8 cellular contexts compared by ENCODE assay signal in the genomic region with DNA sequence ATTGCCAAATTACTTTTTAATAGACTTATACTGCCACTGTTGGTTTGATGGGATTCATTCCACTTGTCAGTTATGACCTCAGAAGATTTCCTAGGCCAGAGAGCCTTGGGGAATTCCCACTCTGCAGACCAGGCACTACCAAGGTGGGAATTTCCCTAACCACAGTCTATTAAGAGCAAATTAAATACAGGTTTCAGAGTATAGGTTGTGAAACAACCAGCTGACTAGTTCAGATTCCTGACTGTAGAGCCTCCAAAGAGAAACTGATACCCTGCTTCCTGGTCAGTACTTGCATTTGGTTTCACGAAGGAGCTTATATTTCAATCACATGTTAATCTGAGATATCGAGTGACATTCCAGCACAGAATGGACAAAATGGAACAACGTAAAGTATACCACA.
DNase-seq lines count a peak whose midpoint lies in the region; ATAC-seq, FAIRE-seq and TF ChIP-seq lines count a peak whose summit lies in the region.

No MANE protein-coding gene starts in this region.

- peak; percentile 98 for FAIRE-seq in RCC 7860 (lab: Jason Lieb, UNC)

- DNase-seq in GM13976 (ENCODE audit: low spot score) = peak; percentile 75
- peak; percentile 43 for DNase-seq in H4 (ENCODE audit: low spot score)
- peak; percentile 96 for DNase-seq in RCC 7860 (ENCODE audit: low spot score)
- no peak for DNase-seq in left lobe of liver (ENCODE audit: low spot score)
- no peak for DNase-seq in GDM1 (lab: John Stamatoyannopoulos, UW)
- no peak for DNase-seq in NK-92 (lab: John Stamatoyannopoulos, UW; ENCODE audit: unreplicated experiment)
- DNase-seq in mesenteric fat pad (ENCODE audit: low spot score) = no peak

- TF ChIP-seq CTCF in GM13976 (IDR thresholded peaks at IDR 0.05; ENCODE audit: borderline replicate concordance, control extremely low read depth, extremely low read depth, insufficient read depth, missing control alignments) = no peak

- ATAC-seq in left lobe of liver (peak; percentile 48), GM21390 (IDR thresholded peaks at IDR 0.05; ENCODE audit: unreplicated experiment) (no peak)

- in situ Hi-C loops in GM13976 (cut with MboI; ENCODE audit: low sequenced_read_pairs, unreplicated experiment) = no loop called here

Comparison
In these comparisons a context has a peak if more than half of its experiments do, and no peak if none do; other contexts are left out.
1. DNase-seq: peak in GM13976 (single experiment), H4 (single experiment) and RCC 7860 (single experiment); none in left lobe of liver (single experiment), GDM1 (single experiment), NK-92 (single experiment) and mesenteric fat pad (single experiment).